9 cellular contexts compared by ENCODE assay signal in genomic region chr22:35446365-35446764, GRCh38. TPM values are rescaled to one million over a fixed set of nuclear protein-coding genes. Genes with fewer than 3 reads are reported as not detected.
DNase-seq lines count a peak whose midpoint lies in the region; ATAC-seq, FAIRE-seq and TF ChIP-seq lines count a peak whose summit lies in the region.
"Had no signal": no experiment of that assay in that cellular context is flagged by ENCODE, and none has a peak within 500 bp of the region (broad histone marks: within the 10 kb centered on the region; RNA-seq: fewer than 3 reads in every experiment).

No MANE protein-coding gene starts in this region.

- DNase-seq in A172 (ENCODE audit: low spot score), result peak; percentile 84
- peak; percentile 67 for DNase-seq in HTR-8/SVneo (ENCODE audit: insufficient read length, low spot score)
- no peak for DNase-seq in chondrocyte (ENCODE audit: low spot score)
- no peak for DNase-seq in mucosa of descending colon
- DNase-seq in Ammon's horn (ENCODE audit: low spot score), result no peak
- DNase-seq in DMS 273 (lab: John Stamatoyannopoulos, UW; ENCODE audit: unreplicated experiment), result no peak

- no peaks in the 10 kb centered on the region for H3K36me3 Mint-ChIP-seq in chondrocyte (ENCODE audit: low read depth)

- H3K9me3 ChIP-seq in mucosa of descending colon, result no peaks in the 10 kb centered on the region

- H3K4me1 Mint-ChIP-seq in chondrocyte (ENCODE audit: low read depth), result peaks cover 26% of the 10 kb centered on the region

- peaks cover 11% of the 10 kb centered on the region for H3K4me1 ChIP-seq in mucosa of descending colon (ENCODE audit: low read depth)

- ATAC-seq in mucosa of descending colon (peak; percentile 48), GM18873 (IDR thresholded peaks at IDR 0.05; ENCODE audit: low FRiP score, unreplicated experiment) (no peak), HG02870 (IDR thresholded peaks at IDR 0.05; ENCODE audit: unreplicated experiment) (no peak)
- ATAC-seq: GM23338 had no signal

- FAIRE-seq in HTR-8/SVneo (lab: Jason Lieb, UNC), result peak; percentile 26

- no peak overlapping the region for H3K4me3 Mint-ChIP-seq in chondrocyte (ENCODE audit: unreplicated experiment)
- H3K4me3 Mint-ChIP-seq: GM23338 had no signal

- intact Hi-C loops in mucosa of descending colon (cut with DNase I, micrococcal nuclease), result loop anchor here in 1 of 2 donors (10.0 kb wide), 1 partner anchor 128 kb away; no protein-coding TSS in a partner anchor

- TF ChIP-seq CTCF in chondrocyte (IDR thresholded peaks at IDR 0.05), result no peak
- no peak for TF ChIP-seq CTCF in mucosa of descending colon (IDR thresholded peaks at IDR 0.05)

- H3K9me3 Mint-ChIP-seq in chondrocyte (ENCODE audit: low read depth), result no peaks in the 10 kb centered on the region
- H3K9me3 Mint-ChIP-seq: GM23338 had no signal

- no peak overlapping the region for H3K4me3 ChIP-seq in mucosa of descending colon
- H3K4me3 ChIP-seq: GM23338 had no signal

- H3K36me3 ChIP-seq in mucosa of descending colon (ENCODE audit: low read depth), result no peaks in the 10 kb centered on the region

- no peaks in the 10 kb centered on the region for H3K27me3 Mint-ChIP-seq in chondrocyte (ENCODE audit: low read depth)

- H3K27ac Mint-ChIP-seq in chondrocyte (ENCODE audit: unreplicated experiment), result peak overlapping the region; percentile 82
- H3K27ac Mint-ChIP-seq: GM23338 had no signal

RNA-seq across cellular contexts. Expression of gene MCM5, which starts 46.4 kb away (rescaled TPM):
- 87.7 and 165 TPM in 2 replicates for total RNA-seq in A172 (2014; rRNA removed; shearing (Covaris generic))
- 13.3 to 49.6 TPM (median 14.4 TPM) in 3 replicates for total RNA-seq in chondrocyte
- 10 to 100 TPM; 18.5 to 45.2 (median 30.3) TPM for total RNA-seq in mucosa of descending colon

Comparison
In these comparisons a context has a peak if more than half of its experiments do, and no peak if none do; other contexts are left out.
1. DNase-seq: peak in A172 (single experiment) and HTR-8/SVneo (single experiment); none in chondrocyte (single experiment), mucosa of descending colon (0 of 3), Ammon's horn (single experiment) and DMS 273 (single experiment).